ENCODE assay signal across 17 cellular contexts in genomic region chr2:171139860-171140259, GRCh38. TPM values are rescaled to one million over a fixed set of nuclear protein-coding genes. Genes with fewer than 3 reads are reported as not detected.
A peak's percentile ranks its signal among the peaks of the same experiment; 100 is the strongest.
DNase-seq lines count a peak whose midpoint lies in the region; ATAC-seq and TF ChIP-seq lines count a peak whose summit lies in the region.
"Had no signal": no experiment of that assay in that cellular context is flagged by ENCODE, and none has a peak within 500 bp of the region (broad histone marks: within the 10 kb centered on the region; RNA-seq: fewer than 3 reads in every experiment).

No MANE protein-coding gene starts in this region.

- TF ChIP-seq POLR2A in uterus (IDR thresholded peaks at IDR 0.05) = no peak

- intact Hi-C loops in uterus (cut with DNase I; ENCODE audit: low total_unique reads) = no loop called here

- H3K4me3 ChIP-seq in GM23338 (no peak overlapping the region), endodermal cell (ENCODE audit: low read length) (no peak overlapping the region), trophoblast cell (ENCODE audit: low read depth, low read length) (no peak overlapping the region), uterus (no peak overlapping the region)
- H3K4me3 ChIP-seq: GM12878, Peyer's patch had no signal

- H3K36me3 Mint-ChIP-seq in GM23338 (ENCODE audit: low read depth) (no peaks in the 10 kb centered on the region; the same call in 2 of the 3 replicates), T-cell (peaks cover 10% of the 10 kb centered on the region), endodermal cell (ENCODE audit: low read depth) (peaks cover 8% of the 10 kb centered on the region)

- no peak overlapping the region for H3K9ac ChIP-seq in endodermal cell (ENCODE audit: extremely low read depth, low read length, poor library complexity, severe bottlenecking)
- no peak overlapping the region for H3K9ac ChIP-seq in trophoblast cell (ENCODE audit: low read length)

- H3K79me2 ChIP-seq in GM23338 (replicated peaks; ENCODE audit: insufficient read depth) (peaks cover 100% of the 10 kb centered on the region), trophoblast cell (ENCODE audit: control insufficient read depth, insufficient read depth, low read length, poor library complexity) (peaks cover 14% of the 10 kb centered on the region)

- H3K4me1 ChIP-seq in GM23338 (ENCODE audit: insufficient read depth) (peaks cover 28% of the 10 kb centered on the region), endodermal cell (ENCODE audit: control insufficient read depth, insufficient read depth, low read length) (peaks cover 5% of the 10 kb centered on the region), trophoblast cell (ENCODE audit: control insufficient read depth in 1 of 2, insufficient read depth in 2 of 2, low read length in 2 of 2) (peaks cover 2 to 9% of the 10 kb centered on the region in 2 experiments), uterus (no peaks in the 10 kb centered on the region)

- no peaks in the 10 kb centered on the region for H3K9me2 ChIP-seq in GM23338 (ENCODE audit: insufficient read depth)

- H3K9me3 ChIP-seq in endodermal cell (ENCODE audit: control insufficient read depth, low read length) (no peaks in the 10 kb centered on the region), trophoblast cell (ENCODE audit: insufficient read depth, low read depth, low read length) (no peaks in the 10 kb centered on the region), uterus (no peaks in the 10 kb centered on the region)
- H3K9me3 ChIP-seq: Peyer's patch had no signal

- H3K4me1 Mint-ChIP-seq in GM23338 (peaks cover 54% of the 10 kb centered on the region), T-cell (peaks cover 79 to 87% (median 84%) of the 10 kb centered on the region in 3 donors), endodermal cell (peaks cover 32% of the 10 kb centered on the region)

- H3K27ac Mint-ChIP-seq in GM23338 = peak overlapping the region; percentile 73
- H3K27ac Mint-ChIP-seq in T-cell = no peak overlapping the region
- H3K27ac Mint-ChIP-seq in endodermal cell = peak overlapping the region; percentile 82
- H3K27ac Mint-ChIP-seq: IgD-negative memory B cell had no signal

- no peak overlapping the region for H2BK120ac ChIP-seq in trophoblast cell (ENCODE audit: insufficient read depth, low read length, poor library complexity)

- DNase-seq in GM23338 (ENCODE audit: low spot score) = peak; percentile 75
- DNase-seq in T-cell = no peak
- DNase-seq in endodermal cell = peak; percentile 79
- DNase-seq in trophoblast cell = peak; percentile 21 to 48
- DNase-seq in uterus = no peak
- DNase-seq in mesenteric fat pad (ENCODE audit: low spot score) = no peak
- DNase-seq: COR-L47, DMS53, NCI-H1417 treated with DMSO at 0.1 percent for 48 hours, NCI-H2029 treated with DMSO at 0.1 percent for 48 hours, NCI-H510A treated with DMSO at 0.1 percent for 48 hours, Peyer's patch, Right ventricle myocardium superior had no signal

- no peak overlapping the region for H3K18ac ChIP-seq in trophoblast cell (ENCODE audit: low read length)

- H3K14ac ChIP-seq in trophoblast cell (ENCODE audit: low read length) = no peak overlapping the region

- H4K8ac ChIP-seq in trophoblast cell (ENCODE audit: low read depth, low read length) = no peak overlapping the region

- no peak overlapping the region for H4K91ac ChIP-seq in trophoblast cell (ENCODE audit: low read depth, low read length)

- H4K20me1 ChIP-seq in GM23338 (replicated peaks; ENCODE audit: insufficient read depth) = peaks cover 8% of the 10 kb centered on the region; the same call in 1 of the 2 replicates

- no peak overlapping the region for H4K12ac ChIP-seq in trophoblast cell (ENCODE audit: low read depth, low read length)

- no peak overlapping the region for H2AK5ac ChIP-seq in trophoblast cell (ENCODE audit: low read length)

- H2AFZ ChIP-seq in GM23338 (no peak overlapping the region), trophoblast cell (ENCODE audit: insufficient read depth, low read length, poor library complexity) (no peak overlapping the region)

- H2BK12ac ChIP-seq in trophoblast cell (ENCODE audit: low read length) = no peak overlapping the region

- no peak overlapping the region for H3K23ac ChIP-seq in trophoblast cell (ENCODE audit: low read length)

- TF ChIP-seq CTCF in GM23338 (conservative IDR thresholded peaks at IDR 0.05; ENCODE audit: low read depth in 2 of 2) = no peak
- no peak for TF ChIP-seq CTCF in endodermal cell (conservative IDR thresholded peaks at IDR 0.05)
- no peak for TF ChIP-seq CTCF in uterus (IDR thresholded peaks at IDR 0.05)

- ATAC-seq in GM23338 (peak; percentile 87), T-cell (replicated peaks in 1 of 4) (no peak), GM19351 (IDR thresholded peaks at IDR 0.05; ENCODE audit: unreplicated experiment) (no peak), HG03469 (IDR thresholded peaks at IDR 0.05; ENCODE audit: unreplicated experiment) (no peak)
- ATAC-seq: GM12878 had no signal

- no peaks in the 10 kb centered on the region for H3K9me3 Mint-ChIP-seq in GM23338
- H3K9me3 Mint-ChIP-seq in T-cell = no peaks in the 10 kb centered on the region
- no peaks in the 10 kb centered on the region for H3K9me3 Mint-ChIP-seq in endodermal cell
- H3K9me3 Mint-ChIP-seq: IgD-negative memory B cell had no signal

- H3K79me1 ChIP-seq in trophoblast cell (ENCODE audit: low read length) = peaks cover 2% of the 10 kb centered on the region

- H3K27ac ChIP-seq in GM23338 (ENCODE audit: low read depth) (peak overlapping the region; percentile 47; the same call in 1 of the 2 replicates), endodermal cell (ENCODE audit: low read depth, low read length) (no peak overlapping the region), trophoblast cell (ENCODE audit: low read depth, low read length) (no peak overlapping the region), uterus (no peak overlapping the region)
- H3K27ac ChIP-seq: Peyer's patch had no signal

- H3K4me2 ChIP-seq in GM23338 (no peak overlapping the region), trophoblast cell (ENCODE audit: low read length) (no peak overlapping the region)

- H3K27me3 ChIP-seq in GM23338 (ENCODE audit: insufficient read depth) = no peaks in the 10 kb centered on the region
- H3K27me3 ChIP-seq in endodermal cell (ENCODE audit: control insufficient read depth, insufficient read depth, low read length, poor library complexity, severe bottlenecking) = no peaks in the 10 kb centered on the region
- no peaks in the 10 kb centered on the region for H3K27me3 ChIP-seq in trophoblast cell (ENCODE audit: insufficient read depth, low read length)
- no peaks in the 10 kb centered on the region for H3K27me3 ChIP-seq in uterus
- H3K27me3 ChIP-seq: Peyer's patch had no signal

- H2BK5ac ChIP-seq in trophoblast cell (ENCODE audit: low read depth, low read length, poor library complexity) = no peak overlapping the region

- H3K4me3 Mint-ChIP-seq in GM23338 = 0 out of 3 replicates have a peak overlapping the region, but pooled peaks have one; percentile 3
- peak overlapping the region in 2 of 3 donors; percentile 2 to 30 for H3K4me3 Mint-ChIP-seq in T-cell
- no peak overlapping the region for H3K4me3 Mint-ChIP-seq in endodermal cell

- H3F3A ChIP-seq in GM23338 (replicated peaks; ENCODE audit: low read depth) = no peaks in the 10 kb centered on the region

- CTCF ChIA-PET in T-cell (lab: Charles Lee) = no interaction called here

- POLR2A ChIA-PET in T-cell (lab: Charles Lee) = no interaction called here

- H3K27me3 Mint-ChIP-seq in GM23338 (ENCODE audit: insufficient read depth, low read depth, poor library complexity) (peaks cover 2% of the 10 kb centered on the region), T-cell (no peaks in the 10 kb centered on the region), endodermal cell (ENCODE audit: insufficient read depth) (no peaks in the 10 kb centered on the region)
- H3K27me3 Mint-ChIP-seq: IgD-negative memory B cell had no signal

- H3K36me3 ChIP-seq in GM23338 (ENCODE audit: insufficient read depth) (no peaks in the 10 kb centered on the region), endodermal cell (ENCODE audit: control insufficient read depth, insufficient read depth, low read length) (no peaks in the 10 kb centered on the region), trophoblast cell (ENCODE audit: control insufficient read depth in 1 of 2, insufficient read depth in 2 of 2, low read length in 2 of 2) (peaks cover 0 to 2% of the 10 kb centered on the region in 2 experiments), uterus (no peaks in the 10 kb centered on the region)
- H3K36me3 ChIP-seq: Peyer's patch had no signal

- 86 to 92% methylated on average over 9 of the region's 9 CpGs for WGBS in endodermal cell (ENCODE audit: insufficient coverage in 1 of 2, insufficient read length in 1 of 2), 2 experiments
- WGBS in trophoblast cell (ENCODE audit: extremely low coverage, insufficient coverage, insufficient read length) = no CpG with 5 or more reads among the region's 9 CpGs

- peak overlapping the region; percentile 65 for H3K4ac ChIP-seq in trophoblast cell (ENCODE audit: low read depth, low read length)

RNA-seq across cellular contexts. Expression of gene TLK1, which starts 20.8 kb away (rescaled TPM):
- total RNA-seq in GM23338 (2014; rRNA removed; shearing (Covaris generic)) = 39.7 and 41.2 TPM in 2 replicates
- 37.0 and 45.0 TPM in 2 replicates for polyA plus RNA-seq in GM23338 (2016; fragmentation: Nextera tagmentation; extraction: Ambion mirVana)
- total RNA-seq in T-cell (100 to 1,000 TPM; 112 to 129 (median 120) TPM), endodermal cell (10 to 100 TPM; 85.4 to 85.8 TPM), uterus (10 to 100 TPM; 24.4 to 77.3 (median 36.1) TPM), mesenteric fat pad (49.6 TPM)
- 35.0 TPM for polyA plus RNA-seq in endodermal cell (2013, experiment 1 of 2)
- polyA plus RNA-seq in endodermal cell (2013, experiment 2 of 2) = 32.3 TPM
- polyA plus RNA-seq in trophoblast cell (2013) = 65.0 and 65.7 TPM in 2 replicates

Comparison
In these comparisons a context has a peak if more than half of its experiments do, and no peak if none do; other contexts are left out.
1. DNase-seq: peak in GM23338 (single experiment), endodermal cell (single experiment) and trophoblast cell (2 of 2); none in T-cell (0 of 34), uterus (0 of 2) and mesenteric fat pad (single experiment).
2. H3K27ac Mint-ChIP-seq: peak in GM23338 (single experiment) and endodermal cell (single experiment); none in T-cell (0 of 2).